Comparison of ENCODE assay signal across 28 cellular contexts in genomic region chr1:240883490-240883889, GRCh38.
"Had no signal": no experiment of that assay in that cellular context is flagged by ENCODE, and none has a peak within 500 bp of the region (broad histone marks: within the 10 kb centered on the region; RNA-seq: fewer than 3 reads in every experiment).

No MANE protein-coding gene starts in this region.

- FAIRE-seq: endometrium, endothelial cell of umbilical vein, frontal cortex had no signal

- H3K4me1 ChIP-seq: colonic mucosa, esophagus muscularis mucosa, esophagus squamous epithelium, foreskin keratinocyte, gastrocnemius medialis, gastroesophageal sphincter, heart left ventricle, heart right ventricle had no signal

- H3K79me2 ChIP-seq: hepatocyte had no signal

- H3K4me3 ChIP-seq: colonic mucosa, coronary artery, dorsolateral prefrontal cortex, esophagus muscularis mucosa, esophagus squamous epithelium, gastrocnemius medialis, gastroesophageal sphincter, heart left ventricle, heart right ventricle, hepatocyte had no signal

- H3K27me3 ChIP-seq: colonic mucosa, dorsolateral prefrontal cortex, esophagus muscularis mucosa, esophagus squamous epithelium, foreskin keratinocyte, gastrocnemius medialis, gastroesophageal sphincter, heart left ventricle, heart right ventricle, hepatocyte had no signal

- H2AFZ ChIP-seq: hepatocyte had no signal

- H3K36me3 ChIP-seq: colonic mucosa, esophagus muscularis mucosa, esophagus squamous epithelium, gastrocnemius medialis, gastroesophageal sphincter, heart left ventricle, heart right ventricle had no signal

- ATAC-seq: effector memory CD8-positive, alpha-beta T cell; esophagus mucosa; foreskin keratinocyte; gastrocnemius medialis; gastroesophageal sphincter; heart left ventricle; heart right ventricle had no signal

- H3K27ac ChIP-seq: colonic mucosa, coronary artery, dorsolateral prefrontal cortex, epithelial cell of prostate, esophagus muscularis mucosa, esophagus squamous epithelium, foreskin keratinocyte, gastrocnemius medialis, gastroesophageal sphincter, heart left ventricle, heart right ventricle, hepatocyte had no signal

- H3K9me3 ChIP-seq: colonic mucosa, esophagus muscularis mucosa, esophagus squamous epithelium, gastrocnemius medialis, gastroesophageal sphincter had no signal

- H3K4me2 ChIP-seq: hepatocyte had no signal

- DNase-seq: colonic mucosa; cortex of kidney; dermis blood vessel endothelial cell; dorsolateral prefrontal cortex; effector CD4-positive, alpha-beta T cell; effector CD8-positive, alpha-beta T cell; effector memory CD4-positive, alpha-beta T cell; effector memory CD8-positive, alpha-beta T cell; endodermal cell; erythroblast; esophagus squamous epithelium; foreskin fibroblast; foreskin keratinocyte; foreskin melanocyte; gastrocnemius medialis; glutamatergic neuron; head of caudate nucleus; heart left ventricle; heart right ventricle had no signal
